In the genomic region with DNA sequence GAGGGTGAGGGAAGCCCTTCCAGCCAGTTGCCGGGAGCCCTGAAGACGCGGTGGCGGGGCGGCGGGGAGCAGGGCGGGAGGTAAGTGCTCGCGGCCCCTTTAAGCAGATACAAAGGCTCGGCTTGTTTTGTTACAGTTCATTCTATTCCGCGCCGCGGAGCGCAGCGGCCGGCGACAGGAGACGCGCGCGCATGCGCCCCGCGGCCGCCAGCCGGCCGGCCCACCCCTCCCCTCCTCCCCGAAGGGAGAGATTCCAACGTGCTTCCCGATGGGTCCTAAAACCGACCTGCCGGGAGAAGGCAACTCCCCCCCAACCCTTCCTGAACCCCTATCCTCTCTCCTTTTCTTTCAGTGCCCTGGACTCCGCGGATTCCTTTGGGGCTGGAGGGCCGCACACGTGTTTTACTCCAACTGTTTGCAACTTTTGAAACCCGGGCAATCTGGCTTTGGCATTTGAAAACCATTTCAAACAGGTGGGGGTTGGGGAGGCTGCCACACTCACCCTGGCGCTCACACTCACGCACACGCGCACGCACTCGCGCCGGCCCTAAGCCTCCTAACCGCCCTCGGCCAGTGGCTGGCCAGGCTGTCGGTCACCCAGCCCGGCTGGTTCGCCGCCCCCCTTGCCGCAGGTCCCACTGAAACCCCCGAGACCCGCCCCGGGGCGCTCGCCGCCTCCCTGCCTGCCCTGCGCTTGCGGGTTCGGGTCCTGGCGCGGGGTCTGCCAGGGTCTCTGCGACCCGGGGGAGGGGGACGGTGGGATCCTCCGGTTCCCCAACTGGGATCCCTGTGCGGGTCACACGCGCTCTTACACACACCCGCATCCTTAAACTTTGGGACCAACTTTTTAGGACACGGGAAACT, we compare ENCODE assay signal across 8 cellular contexts.
DNase-seq lines count a peak whose midpoint lies in the region; FAIRE-seq lines count a peak whose summit lies in the region.

A gene (minus strand): TSS at position 193 of the 864 bp plus-strand sequence. CDS start 610 bp downstream, outside the sequence.

- no peaks in the 10 kb centered on the region for H3K9me3 ChIP-seq in iPS DF 6.9 (ENCODE audit: control insufficient read depth, insufficient read depth, low read length)

- in situ Hi-C loops in KBM-7 (cut with MboI; ENCODE audit: low pct_unique_long_range_greater_than_20kb, low sequenced_read_pairs) = no loop called here

- peaks cover 5% of the 10 kb centered on the region; the same call in 1 of the 2 replicates for H3K4me1 ChIP-seq in iPS DF 6.9 (ENCODE audit: control insufficient read depth, insufficient read depth, low read length)

- no peak for FAIRE-seq in RCC 7860 (lab: Jason Lieb, UNC)

- peak within 1 kb of the TSS; percentile 83 for H3K4me3 ChIP-seq in iPS DF 6.9 (ENCODE audit: low read length)

- no peak within 1 kb of the TSS for H3K27ac ChIP-seq in iPS DF 6.9 (ENCODE audit: low read length)

- WGBS in iPS DF 6.9 (ENCODE audit: insufficient coverage, insufficient read length) = no CpG with 5 or more reads among the region's 73 CpGs

- no peaks in the 10 kb centered on the region for H3K36me3 ChIP-seq in iPS DF 6.9 (ENCODE audit: control insufficient read depth, insufficient read depth, low read length)

- no peaks in the 10 kb centered on the region for H3K27me3 ChIP-seq in iPS DF 6.9 (ENCODE audit: control insufficient read depth, insufficient read depth, low read length)

- peak; percentile 97 for DNase-seq in GM03348 (ENCODE audit: low spot score)
- peak; percentile 63 for DNase-seq in GOT3 (lab: John Stamatoyannopoulos, UW)
- DNase-seq in KBM-7 = peak; percentile 94
- peak; percentile 84 for DNase-seq in RCC 7860 (ENCODE audit: low spot score)
- DNase-seq in brain pericyte (ENCODE audit: low read depth, low spot score) = peak; percentile 82
- DNase-seq in iPS DF 6.9 (ENCODE audit: low read depth, low spot score) = peak; percentile 72
- DNase-seq in retina = peak; percentile 96
- no peak for DNase-seq in effector CD8-positive, alpha-beta T cell (lab: John Stamatoyannopoulos, UW)
